In genomic region chr17:38656959-38657823, GRCh38 we compare ENCODE assay signal across 1 cellular context.
TF ChIP-seq lines count a peak whose summit lies in the region.

No MANE protein-coding gene starts in this region.

TF ChIP-seq in HepG2, 621 proteins besides CTCF, POLR2A, EP300 and RAD21 (continued from another document):
- TF ChIP-seq PHB2 (IDR thresholded peaks at IDR 0.05; ENCODE audit: partially characterized antibody) (no peak), DMAP1 (CRISPR knock-in tag; IDR thresholded peaks at IDR 0.05) (peak; percentile 97), HMGA1 (CRISPR knock-in tag; conservative IDR thresholded peaks at IDR 0.05) (no peak), HIC2 (CRISPR knock-in tag; IDR thresholded peaks at IDR 0.05; ENCODE audit: low read depth) (peak; percentile 97), ZBTB38 (CRISPR knock-in tag; IDR thresholded peaks at IDR 0.05) (peak; percentile 68), ZNF75D (CRISPR knock-in tag; IDR thresholded peaks at IDR 0.05; ENCODE audit: borderline replicate concordance) (0 out of 2 replicates have a peak, but pooled peaks have one; percentile 5), NR3C1 (CRISPR knock-in tag; IDR thresholded peaks at IDR 0.05) (no peak), ZNF766 (CRISPR knock-in tag; IDR thresholded peaks at IDR 0.05; ENCODE audit: borderline replicate concordance) (0 out of 2 replicates have a peak, but pooled peaks have one; percentile 15), CREBL2 (CRISPR knock-in tag; IDR thresholded peaks at IDR 0.05; ENCODE audit: borderline replicate concordance) (peak; percentile 70; the same call in 1 of the 2 replicates), FOXA1 (IDR thresholded peaks at IDR 0.05) (no peak), FOXA1 (CRISPR knock-in tag; IDR thresholded peaks at IDR 0.05) (no peak; the same call in 1 of the 2 replicates), E2F1 (CRISPR knock-in tag; IDR thresholded peaks at IDR 0.05) (peak; percentile 38; the same call in 1 of the 2 replicates), MYC (CRISPR knock-in tag; IDR thresholded peaks at IDR 0.05; ENCODE audit: borderline replicate concordance) (peak; percentile 72; the same call in 1 of the 2 replicates)
